ENCODE assay signal across 9 cellular contexts in genomic region chr3:140499114-140499757, GRCh38.
DNase-seq lines count a peak whose midpoint lies in the region; ATAC-seq and TF ChIP-seq lines count a peak whose summit lies in the region.
"Had no signal": no experiment of that assay in that cellular context is flagged by ENCODE, and none has a peak within 500 bp of the region (broad histone marks: within the 10 kb centered on the region; RNA-seq: fewer than 3 reads in every experiment).

No MANE protein-coding gene starts in this region.

- H3K27me3 ChIP-seq in left lung, result no peaks in the 10 kb centered on the region

- no peak overlapping the region for H3K27ac ChIP-seq in left lung

- POLR2A ChIA-PET in activated CD4-positive, alpha-beta T cell treated with anti-CD3 and anti-CD28 coated beads for 36 hours (lab: Charles Lee), result no interaction called here

- DNase-seq in DMS 273 treated with DMSO at 0.1 percent for 48 hours (lab: John Stamatoyannopoulos, UW) (peak; percentile 6), NCI-H1105 treated with DMSO at 0.1 percent for 48 hours (lab: John Stamatoyannopoulos, UW) (peak; percentile 51), astrocyte of the hippocampus (ENCODE audit: low read depth, low spot score) (peak; percentile 28), left lung (no peak), Calu3 (no peak)
- no peak for DNase-seq in activated CD4-positive, alpha-beta T cell treated with anti-CD3 and anti-CD28 coated beads for 36 hours

- no peaks in the 10 kb centered on the region for H3K4me1 Mint-ChIP-seq in Calu3 (ENCODE audit: low read depth, unreplicated experiment)
- H3K4me1 Mint-ChIP-seq in activated CD4-positive, alpha-beta T cell treated with anti-CD3 and anti-CD28 coated beads for 36 hours, result no peaks in the 10 kb centered on the region

- H3K4me3 Mint-ChIP-seq in Calu3 (ENCODE audit: low read depth, unreplicated experiment), result no peak overlapping the region
- no peak overlapping the region for H3K4me3 Mint-ChIP-seq in activated CD4-positive, alpha-beta T cell treated with anti-CD3 and anti-CD28 coated beads for 36 hours
- H3K4me3 Mint-ChIP-seq: T-helper 1 cell treated with Interleukin-12 subunit alpha and Interleukin-12 subunit beta and Interleukin-4 antibody, amounts not matched to agents 30 μg/mL and 1 μg/mL, for 36 hours had no signal

- H3K4me1 ChIP-seq in left lung, result no peaks in the 10 kb centered on the region

- CTCF ChIA-PET in Calu3 (lab: Charles Lee), result interaction anchor here (0.7 kb wide), 1 partner anchor 236 kb away, joined by 4 read pairs; no protein-coding TSS in a partner anchor
- CTCF ChIA-PET in activated CD4-positive, alpha-beta T cell treated with anti-CD3 and anti-CD28 coated beads for 36 hours (lab: Charles Lee), result interaction anchor here (0.7 kb wide), 2 partner anchors 23 to 178 kb away, joined by 4 to 5 read pairs; no protein-coding TSS in a partner anchor

- H3K36me3 Mint-ChIP-seq in Calu3 (ENCODE audit: insufficient read depth, unreplicated experiment), result no peaks in the 10 kb centered on the region
- H3K36me3 Mint-ChIP-seq in activated CD4-positive, alpha-beta T cell treated with anti-CD3 and anti-CD28 coated beads for 36 hours (ENCODE audit: low read depth), result no peaks in the 10 kb centered on the region

- no peaks in the 10 kb centered on the region for H3K36me3 ChIP-seq in left lung

- peaks cover 13% of the 10 kb centered on the region for H3K27me3 Mint-ChIP-seq in Calu3 (ENCODE audit: unreplicated experiment)
- H3K27me3 Mint-ChIP-seq in activated CD4-positive, alpha-beta T cell treated with anti-CD3 and anti-CD28 coated beads for 36 hours, result no peaks in the 10 kb centered on the region

- H3K4me3 ChIP-seq in left lung, result no peak overlapping the region

- intact Hi-C loops in left lung (cut with DNase I) (no loop called here), Calu3 (cut with micrococcal nuclease; ENCODE audit: unreplicated experiment) (loop anchor here (1.0 kb wide), 1 partner anchor 371 kb away; no protein-coding TSS in a partner anchor)
- intact Hi-C loops in activated CD4-positive, alpha-beta T cell treated with anti-CD3 and anti-CD28 coated beads for 36 hours (cut with DNase I, micrococcal nuclease), result no loop called here

- H3K9me3 Mint-ChIP-seq in Calu3 (ENCODE audit: low read depth, unreplicated experiment), result no peaks in the 10 kb centered on the region
- no peaks in the 10 kb centered on the region for H3K9me3 Mint-ChIP-seq in activated CD4-positive, alpha-beta T cell treated with anti-CD3 and anti-CD28 coated beads for 36 hours (ENCODE audit: low read depth)
- H3K9me3 Mint-ChIP-seq: T-helper 1 cell treated with Interleukin-12 subunit alpha and Interleukin-12 subunit beta and Interleukin-4 antibody, amounts not matched to agents 30 μg/mL and 1 μg/mL, for 36 hours had no signal

- no TSS peak for BruUV-seq in Calu3 (replicated peaks; lab: Mats Ljungman, UMichigan)

- ATAC-seq in left lung, result peak; percentile 88
- no peak for ATAC-seq in activated CD4-positive, alpha-beta T cell treated with anti-CD3 and anti-CD28 coated beads for 36 hours
- ATAC-seq in GM21526 (IDR thresholded peaks at IDR 0.05; ENCODE audit: low FRiP score, unreplicated experiment), result no peak
- ATAC-seq in GM19467 (IDR thresholded peaks at IDR 0.05; ENCODE audit: unreplicated experiment), result no peak

- TF ChIP-seq CTCF in left lung (IDR thresholded peaks at IDR 0.05) (peak in 1 of 2 donors; percentile 39), Calu3 (IDR thresholded peaks at IDR 0.05; ENCODE audit: unreplicated experiment) (no peak)

- no peaks in the 10 kb centered on the region for H3K9me3 ChIP-seq in left lung

- H3K27ac Mint-ChIP-seq in Calu3 (ENCODE audit: unreplicated experiment), result no peak overlapping the region
- no peak overlapping the region for H3K27ac Mint-ChIP-seq in activated CD4-positive, alpha-beta T cell treated with anti-CD3 and anti-CD28 coated beads for 36 hours
- H3K27ac Mint-ChIP-seq: T-helper 1 cell treated with Interleukin-12 subunit alpha and Interleukin-12 subunit beta and Interleukin-4 antibody, amounts not matched to agents 30 μg/mL and 1 μg/mL, for 36 hours had no signal

Comparison
In these comparisons a context has a peak if more than half of its experiments do, and no peak if none do; other contexts are left out.
1. DNase-seq: peak in DMS 273 treated with DMSO at 0.1 percent for 48 hours (single experiment), NCI-H1105 treated with DMSO at 0.1 percent for 48 hours (single experiment) and astrocyte of the hippocampus (single experiment); none in left lung (0 of 2), Calu3 (single experiment) and activated CD4-positive, alpha-beta T cell treated with anti-CD3 and anti-CD28 coated beads for 36 hours (single experiment).